Comparison of ENCODE assay signal across 8 cellular contexts in the genomic region with DNA sequence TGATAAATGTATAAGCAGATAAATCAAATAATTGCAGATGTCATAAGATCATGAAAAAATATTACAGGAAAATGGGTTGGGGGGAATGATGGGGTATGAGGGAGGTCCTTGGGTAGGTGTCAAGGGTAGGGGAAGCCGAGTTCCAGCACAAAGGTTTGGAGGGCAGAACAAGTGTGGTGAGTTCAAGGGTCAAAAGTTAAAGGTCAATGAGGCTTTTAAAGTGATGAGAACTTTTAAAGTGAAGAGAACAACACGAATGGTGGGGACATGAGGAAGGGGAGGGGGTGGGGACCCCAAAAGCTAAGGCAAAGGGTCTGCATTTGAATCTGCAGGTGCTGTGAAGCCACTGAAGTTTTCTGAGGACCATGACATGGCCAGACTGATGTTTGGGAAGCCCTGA.
"Had no signal": no experiment of that assay in that cellular context is flagged by ENCODE, and none has a peak within 500 bp of the region (broad histone marks: within the 10 kb centered on the region; RNA-seq: fewer than 3 reads in every experiment).

No MANE protein-coding gene starts in this region.

- ATAC-seq: GM12878 had no signal

- H3K4me3 ChIP-seq: GM12878 had no signal

- FAIRE-seq: G401.6, GM12878, GM12891, GM12892, GM18507, GM19239 had no signal

- DNase-seq: GDM1, GF-D8 had no signal
